ENCODE assay signal across 8 cellular contexts in the genomic region with DNA sequence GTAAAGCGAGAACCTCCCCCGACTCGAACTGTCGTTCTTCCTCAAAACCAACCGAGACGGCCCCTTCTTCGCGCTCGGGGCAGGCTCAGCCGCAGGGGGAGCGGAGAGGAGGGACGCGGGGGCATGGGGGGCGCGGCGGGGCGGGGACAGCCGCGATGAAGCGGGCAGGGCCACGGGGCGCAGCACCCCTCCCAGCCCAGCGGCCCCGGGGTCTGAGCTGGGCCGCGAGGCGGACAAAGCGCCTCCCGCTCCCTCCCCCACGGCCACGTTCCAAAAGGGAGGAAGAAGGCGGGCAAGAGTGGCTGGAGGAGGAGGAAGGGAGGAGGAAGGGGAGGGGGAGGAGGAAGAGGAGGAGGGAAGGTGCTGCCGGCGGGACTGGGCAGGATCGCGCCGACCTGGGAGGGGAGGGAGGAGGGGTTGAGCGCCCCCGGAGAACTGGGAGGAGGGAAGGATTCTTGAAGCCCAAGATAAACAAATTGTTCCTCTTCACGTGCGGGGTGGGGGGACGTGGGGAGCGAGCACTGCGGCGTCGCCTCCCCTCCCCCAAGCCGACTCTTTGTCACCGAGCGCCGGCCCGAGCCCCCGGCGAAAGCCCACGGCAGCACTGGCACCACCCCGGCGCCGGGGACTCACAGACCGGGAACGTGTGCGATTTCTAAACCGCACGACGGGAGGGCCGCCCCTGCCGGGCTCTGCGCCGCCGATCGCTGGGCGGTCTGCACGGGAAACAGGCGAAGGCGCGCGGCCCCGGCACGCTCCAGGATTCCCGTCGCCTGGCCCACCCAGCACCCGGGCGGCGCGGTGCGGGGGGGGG. TPM values are rescaled to one million over a fixed set of nuclear protein-coding genes. Genes with fewer than 3 reads are reported as not detected.
DNase-seq lines count a peak whose midpoint lies in the region; ATAC-seq, FAIRE-seq and TF ChIP-seq lines count a peak whose summit lies in the region.

No MANE protein-coding gene starts in this region.

- POLR2A ChIA-PET in HepG2 (lab: Yijun Ruan, JAX): no interaction called here

- peak overlapping the region; percentile 58 to 75 (median 61); a peak in 5 of 6 replicates for H3K4me3 ChIP-seq in HepG2 (replicated peaks in 1 of 3; ENCODE audit: insufficient read depth in 1 of 3, low read depth in 2 of 3, low read length in 3 of 3)

- no peak for TF ChIP-seq POLR2A in HepG2 (IDR thresholded peaks at IDR 0.05; ENCODE audit: insufficient read depth in 1 of 2, low read depth in 2 of 2, low read length in 2 of 2)

- H3K4me1 ChIP-seq in HepG2 (ENCODE audit: insufficient read depth, low read length): peaks cover 42% of the 10 kb centered on the region

- no peak overlapping the region for H3K9ac ChIP-seq in HepG2 (ENCODE audit: insufficient read depth, low read depth, low read length)

- BruUV-seq in HepG2 (replicated peaks; lab: Mats Ljungman, UMichigan): no TSS peak

- intact Hi-C loops in HepG2 (cut with micrococcal nuclease; ENCODE audit: unreplicated experiment): loop anchor here (5.0 kb wide), 1 partner anchor 484 kb away; a partner anchor contains a TSS

- TF ChIP-seq EP300 in HepG2 (IDR thresholded peaks at IDR 0.05; ENCODE audit: low read depth in 2 of 2, low read length in 2 of 2) (no peak), HepG2 (CRISPR knock-in tag; IDR thresholded peaks at IDR 0.05; ENCODE audit: borderline replicate concordance) (no peak)

- TF ChIP-seq CTCF in HepG2 (CRISPR knock-in tag; IDR thresholded peaks at IDR 0.05): no peak

- DNase-seq in D341Med (ENCODE audit: low spot score) (peak; percentile 85), HT-29 (ENCODE audit: low spot score) (peak; percentile 95), NOMO-1 (lab: John Stamatoyannopoulos, UW; ENCODE audit: unreplicated experiment in 2 of 2) (peak; percentile 88 to 91), ecto neural progenitor cell (ENCODE audit: low spot score) (peak; percentile 91), HepG2 (ENCODE audit: low spot score) (no peak)
- peak; percentile 51 to 58 for DNase-seq in activated CD8-positive, alpha-beta memory T cell treated with anti-CD3 and anti-CD28 coated beads for 1 hour (ENCODE audit: extremely low read depth in 1 of 2, low read depth in 1 of 2)
- DNase-seq in stimulated activated CD4-positive, alpha-beta T cell treated with anti-CD3 and anti-CD28 coated beads, Interleukin-4, amount 100 ng/mL, for 1 hour: peak; percentile 57

- no peak for FAIRE-seq in HepG2 (lab: Jason Lieb, UNC)

- H2AFZ ChIP-seq in HepG2 (ENCODE audit: low read length): no peak overlapping the region

- H3K9me3 ChIP-seq in HepG2 (ENCODE audit: low read length): no peaks in the 10 kb centered on the region

- H3K79me2 ChIP-seq in HepG2 (ENCODE audit: insufficient read depth, low read length): no peaks in the 10 kb centered on the region

- TF ChIP-seq RAD21 in HepG2 (CRISPR knock-in tag; IDR thresholded peaks at IDR 0.05): no peak

- H3K27me3 ChIP-seq in HepG2 (ENCODE audit: control insufficient read depth in 1 of 2, insufficient read depth in 2 of 2, low read length in 2 of 2): peaks cover 3 to 48% of the 10 kb centered on the region in 2 experiments

- in situ Hi-C loops in HepG2 (cut with HindIII; ENCODE audit: extremely low pct_ligation_motif_present, low pct_unique_long_range_greater_than_20kb): loop anchor here (5.0 kb wide), 2 partner anchors 101 to 139 kb away; no protein-coding TSS in a partner anchor

- no peak overlapping the region for H3K27ac ChIP-seq in HepG2 (ENCODE audit: extremely low read length, insufficient read depth, low read length)

- peak overlapping the region; percentile 84 for H3K4me2 ChIP-seq in HepG2 (ENCODE audit: low read depth, low read length)

- H3K36me3 ChIP-seq in HepG2 (replicated peaks in 1 of 2; ENCODE audit: control insufficient read depth in 1 of 2, insufficient read depth in 2 of 2, low read length in 2 of 2): no peaks in the 10 kb centered on the region

- CTCF ChIA-PET in HepG2 (lab: Yijun Ruan, JAX; ENCODE audit: low intra/inter-chr PET ratio, low total read pairs): no interaction called here

- under 1% methylated on average over 43 of the region's 84 CpGs for whole genome bisulfite sequencing in HepG2 (ENCODE audit: low lambda C conversion rate)

- ATAC-seq in HepG2 (peak; percentile 62), HG03442 (IDR thresholded peaks at IDR 0.05; ENCODE audit: unreplicated experiment) (no peak)

- no peaks in the 10 kb centered on the region for H4K20me1 ChIP-seq in HepG2 (ENCODE audit: insufficient read depth, low read length)

TF ChIP-seq in HepG2, 621 proteins besides CTCF, POLR2A, EP300 and RAD21 (continues in another document):
- TF ChIP-seq GABPB1 (CRISPR knock-in tag; IDR thresholded peaks at IDR 0.05): peak; percentile 52; the same call in 1 of the 2 replicates
- TF ChIP-seq KDM2A (CRISPR knock-in tag; IDR thresholded peaks at IDR 0.05; ENCODE audit: borderline replicate concordance, low read depth): 0 out of 2 replicates have a peak, but pooled peaks have one; percentile 24
- TF ChIP-seq HNRNPK (IDR thresholded peaks at IDR 0.05; ENCODE audit: low read depth, low read length, poor library complexity, severe bottlenecking): peak; percentile 75
- peak; percentile 79; the same call in 1 of the 2 replicates for TF ChIP-seq PCBP1 (IDR thresholded peaks at IDR 0.05; ENCODE audit: borderline replicate concordance, low read depth, low read length)
- TF ChIP-seq ZNF839 (CRISPR knock-in tag; IDR thresholded peaks at IDR 0.05; ENCODE audit: borderline replicate concordance): 0 out of 2 replicates have a peak, but pooled peaks have one; percentile 50
- TF ChIP-seq, protein P1, sequence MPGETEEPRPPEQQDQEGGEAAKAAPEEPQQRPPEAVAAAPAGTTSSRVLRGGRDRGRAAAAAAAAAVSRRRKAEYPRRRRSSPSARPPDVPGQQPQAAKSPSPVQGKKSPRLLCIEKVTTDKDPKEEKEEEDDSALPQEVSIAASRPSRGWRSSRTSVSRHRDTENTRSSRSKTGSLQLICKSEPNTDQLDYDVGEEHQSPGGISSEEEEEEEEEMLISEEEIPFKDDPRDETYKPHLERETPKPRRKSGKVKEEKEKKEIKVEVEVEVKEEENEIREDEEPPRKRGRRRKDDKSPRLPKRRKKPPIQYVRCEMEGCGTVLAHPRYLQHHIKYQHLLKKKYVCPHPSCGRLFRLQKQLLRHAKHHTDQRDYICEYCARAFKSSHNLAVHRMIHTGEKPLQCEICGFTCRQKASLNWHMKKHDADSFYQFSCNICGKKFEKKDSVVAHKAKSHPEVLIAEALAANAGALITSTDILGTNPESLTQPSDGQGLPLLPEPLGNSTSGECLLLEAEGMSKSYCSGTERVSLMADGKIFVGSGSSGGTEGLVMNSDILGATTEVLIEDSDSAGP (CRISPR knock-in tag; IDR thresholded peaks at IDR 0.05; ENCODE audit: borderline replicate concordance): peak; percentile 26; the same call in 1 of the 2 replicates
- TF ChIP-seq SP4 (CRISPR knock-in tag; IDR thresholded peaks at IDR 0.05): peak; percentile 22; the same call in 1 of the 2 replicates
- no peak for TF ChIP-seq ZNF615 (CRISPR knock-in tag; IDR thresholded peaks at IDR 0.05; ENCODE audit: borderline replicate concordance)
- peak; percentile 90 for TF ChIP-seq ZNF777 (CRISPR knock-in tag; IDR thresholded peaks at IDR 0.05)
- no peak for TF ChIP-seq NFIC (IDR thresholded peaks at IDR 0.05; ENCODE audit: low read length)
- peak; percentile 87 for TF ChIP-seq ZNF263 (CRISPR knock-in tag; IDR thresholded peaks at IDR 0.05)
- TF ChIP-seq KDM5B (CRISPR knock-in tag; IDR thresholded peaks at IDR 0.05; ENCODE audit: borderline replicate concordance): no peak
- TF ChIP-seq HES4 (CRISPR knock-in tag; IDR thresholded peaks at IDR 0.05; ENCODE audit: borderline replicate concordance): no peak

RNA-seq across cellular contexts. Expression of a gene that starts 2.9 kb away (rescaled TPM):
- total RNA-seq in HT-29 (2014; rRNA removed; shearing (Covaris generic)): 8.6 and 11.8 TPM in 2 replicates
- total RNA-seq in HepG2 (2016; rRNA removed; fragmentation: Illumina TruSeq; extraction: Trizol): 0.13 TPM in 1 of 2 replicates, not detected in the other
- total RNA-seq in HepG2 (2016; cell fraction: cytosol; rRNA removed; fragmentation: Illumina TruSeq; extraction: Trizol; ENCODE audit: low read depth): under 0.01 TPM in 1 of 2 replicates, not detected in the other
- 0.09 TPM in 1 of 2 replicates, not detected in the other for total RNA-seq in HepG2 (2016; cell fraction: insoluble cytoplasmic fraction; rRNA removed; fragmentation: Illumina TruSeq; extraction: Trizol)
- total RNA-seq in HepG2 (2016; cell fraction: membrane; rRNA removed; fragmentation: Illumina TruSeq; extraction: Trizol): not detected in 2 replicates
- not detected in 2 replicates for total RNA-seq in HepG2 (2016; cell fraction: nucleus; rRNA removed; fragmentation: Illumina TruSeq; extraction: Trizol)
- 0.04 and 0.05 TPM in 2 replicates for polyA plus RNA-seq in HepG2 (2011; rRNA removed)
- polyA plus RNA-seq in HepG2 (2011; cell fraction: cytosol; rRNA removed): 0.07 and 0.08 TPM in 2 replicates
- polyA plus RNA-seq in HepG2 (2011; cell fraction: nucleus; rRNA removed): 0.07 and 0.08 TPM in 2 replicates
- polyA plus RNA-seq in HepG2 (2012): 0.25 and 0.36 TPM in 2 replicates
- not detected in 2 replicates for polyA plus RNA-seq in HepG2 (2016; cell fraction: cytosol; fragmentation: Illumina TruSeq; extraction: Trizol; ENCODE audit: low read depth)
- 0.04 TPM in 1 of 2 replicates, not detected in the other for polyA plus RNA-seq in HepG2 (2016; cell fraction: insoluble cytoplasmic fraction; fragmentation: Illumina TruSeq; extraction: Trizol; ENCODE audit: low read depth)
- polyA plus RNA-seq in HepG2 (2016; cell fraction: membrane; fragmentation: Illumina TruSeq; extraction: Trizol; ENCODE audit: low read depth): not detected in 2 replicates
- polyA plus RNA-seq in HepG2 (2016; cell fraction: nucleus; fragmentation: Illumina TruSeq; extraction: Trizol; ENCODE audit: insufficient read depth, low read depth): not detected in 2 replicates
- 0.04 and 2.7 TPM in 2 replicates for polyA minus RNA-seq in HepG2 (2011; rRNA and poly(A)+ RNA removed; ENCODE audit: low replicate concordance)
- 0.30 TPM in 1 of 2 replicates, not detected in the other for polyA minus RNA-seq in HepG2 (2011; cell fraction: cytosol; rRNA and poly(A)+ RNA removed)
- 0.50 and 0.52 TPM in 2 replicates for polyA minus RNA-seq in HepG2 (2011; cell fraction: nucleus; rRNA and poly(A)+ RNA removed)
